15 cellular contexts compared by ENCODE assay signal in the genomic region with DNA sequence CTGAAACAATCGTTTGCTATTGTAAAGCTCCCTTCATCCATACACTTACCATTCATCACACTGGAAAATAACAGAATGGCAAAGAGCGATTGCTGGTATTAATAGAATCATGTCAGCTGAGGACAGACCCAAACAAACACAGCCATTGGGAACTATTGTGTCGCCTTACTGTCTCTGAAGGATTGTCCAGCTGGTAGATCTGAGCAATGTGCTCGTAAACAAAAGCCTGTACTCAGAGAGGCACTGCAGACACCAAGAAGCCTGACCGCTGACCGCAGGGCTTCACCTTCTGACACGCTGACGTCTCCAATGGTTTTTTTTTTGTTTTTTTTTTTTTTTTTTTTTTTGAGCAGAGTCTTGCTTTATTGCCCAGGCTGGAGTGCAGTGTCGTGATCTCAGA.
DNase-seq lines count a peak whose midpoint lies in the region; ATAC-seq and TF ChIP-seq lines count a peak whose summit lies in the region.
"Had no signal": no experiment of that assay in that cellular context is flagged by ENCODE, and none has a peak within 500 bp of the region (broad histone marks: within the 10 kb centered on the region; RNA-seq: fewer than 3 reads in every experiment).

No MANE protein-coding gene starts in this region.

- H3K27me3 ChIP-seq in dorsolateral prefrontal cortex (no peaks in the 10 kb centered on the region), H9 (ENCODE audit: insufficient read depth, low read length) (no peaks in the 10 kb centered on the region)

- no CpG with 5 or more reads among the region's 9 CpGs for WGBS in H9 (ENCODE audit: extremely low coverage, insufficient read length, low lambda C conversion rate)

- TF ChIP-seq CTCF in dorsolateral prefrontal cortex (IDR thresholded peaks at IDR 0.05 in 54 of 56, conservative IDR thresholded peaks at IDR 0.05 in 2 of 56; ENCODE audit: low read depth in 1 of 56, partially characterized antibody in 56 of 56), result peak in 3 of 56 donors; percentile 14 to 42 (median 31)
- TF ChIP-seq CTCF in H9 (conservative IDR thresholded peaks at IDR 0.05), result no peak

- H3K4me2 ChIP-seq in H9 (ENCODE audit: insufficient read depth, insufficient read length, low read length), result no peak overlapping the region

- no peaks in the 10 kb centered on the region for H3K79me2 ChIP-seq in H9 (ENCODE audit: insufficient read depth, low read length)

- H3K56ac ChIP-seq in H9 (ENCODE audit: insufficient read length, low read depth, low read length), result no peak overlapping the region

- peaks cover 13 to 15% of the 10 kb centered on the region in 2 experiments for H3K4me1 Mint-ChIP-seq in H9
- H3K4me1 Mint-ChIP-seq: activated CD8-positive, alpha-beta memory T cell treated with anti-CD3 and anti-CD28 coated beads, Interleukin-2, amount 10 ng/mL, durations not matched to agents 7 days and 5 days; natural killer cell had no signal

- no peak overlapping the region for H2BK20ac ChIP-seq in H9 (ENCODE audit: low read depth, low read length, poor library complexity, severe bottlenecking)

- H3K9me3 Mint-ChIP-seq in H9, result peaks cover 2 to 3% of the 10 kb centered on the region in 2 experiments; a peak in 3 of 5 replicates
- H3K9me3 Mint-ChIP-seq: natural killer cell had no signal

- H3K23ac ChIP-seq in H9 (ENCODE audit: insufficient read length, low read depth, low read length), result no peak overlapping the region

- DNase-seq in G401 (ENCODE audit: low spot score) (peak; percentile 52), NCI-H774 (lab: John Stamatoyannopoulos, UW) (peak; percentile 87), dorsolateral prefrontal cortex (peak in 8 of 10 donors; percentile 36 to 81 (median 58)), nucleus accumbens (lab: John Stamatoyannopoulos, UW) (peak in 42 of 56 donors; percentile 6 to 86 (median 52)), mesenteric fat pad (ENCODE audit: low spot score) (no peak), H9 (no peak), retina (no peak)
- DNase-seq: activated CD8-positive, alpha-beta memory T cell treated with anti-CD3 and anti-CD28 coated beads, Interleukin-2, amount 10 ng/mL, durations not matched to agents 7 days and 5 days; activated gamma-delta T cell treated with Interleukin-2 at 50 U/mL for 16 hours; AML-193; natural killer cell; NCI-H2029; NCI-H526 treated with DMSO at 0.1 percent for 48 hours had no signal

- no peaks in the 10 kb centered on the region; the same call in 1 of the 2 replicates for H3K4me1 ChIP-seq in H9 (ENCODE audit: insufficient read depth, low read length)

- H3K79me1 ChIP-seq in H9 (ENCODE audit: insufficient read depth, low read depth, low read length, poor library complexity, severe bottlenecking), result no peaks in the 10 kb centered on the region

- no peak overlapping the region for H2AFZ ChIP-seq in H9 (ENCODE audit: low read length)

- H4K20me1 ChIP-seq in H9 (ENCODE audit: control insufficient read depth, insufficient read depth, insufficient read length), result no peaks in the 10 kb centered on the region

- peaks cover 0 to 6% (median 1%) of the 10 kb centered on the region in 3 experiments; a peak in 3 of 7 replicates for H3K36me3 Mint-ChIP-seq in H9 (ENCODE audit: insufficient read depth in 1 of 3, low read depth in 3 of 3)
- H3K36me3 Mint-ChIP-seq: activated CD8-positive, alpha-beta memory T cell treated with anti-CD3 and anti-CD28 coated beads, Interleukin-2, amount 10 ng/mL, durations not matched to agents 7 days and 5 days; natural killer cell had no signal

- H2BK15ac ChIP-seq in H9 (ENCODE audit: low read depth, low read length), result no peak overlapping the region

- no peak overlapping the region for H3K18ac ChIP-seq in H9 (ENCODE audit: insufficient read length, low read depth, low read length)

- in situ Hi-C loops in G401 (cut with HindIII; ENCODE audit: low sequenced_read_pairs), result no loop called here

- H3K9ac ChIP-seq in H9 (ENCODE audit: extremely low read depth, insufficient read length, low read length), result no peak overlapping the region

- no peak overlapping the region for H2BK12ac ChIP-seq in H9 (ENCODE audit: insufficient read length, low read depth, low read length)

- no peak overlapping the region for H2AK5ac ChIP-seq in H9 (ENCODE audit: insufficient read length, low read length)

- peak overlapping the region in 3 of 59 donors; percentile 6 to 17 (median 7) for H3K4me3 ChIP-seq in dorsolateral prefrontal cortex
- H3K4me3 ChIP-seq: suprapubic skin had no signal

- intact Hi-C loops in dorsolateral prefrontal cortex (cut with DNase I), result loop anchor here (2.0 to 5.0 kb wide), 2 partner anchors 97 to 694 kb away; no protein-coding TSS in a partner anchor

- H2BK120ac ChIP-seq in H9 (ENCODE audit: low read depth, low read length, poor library complexity, severe bottlenecking), result no peak overlapping the region

- no peak overlapping the region for H3K27ac Mint-ChIP-seq in H9
- H3K27ac Mint-ChIP-seq: activated CD8-positive, alpha-beta memory T cell treated with anti-CD3 and anti-CD28 coated beads, Interleukin-2, amount 10 ng/mL, durations not matched to agents 7 days and 5 days; natural killer cell had no signal

- H3K9me3 ChIP-seq in H9 (ENCODE audit: control insufficient read depth, low read depth, low read length), result no peaks in the 10 kb centered on the region
- H3K9me3 ChIP-seq: suprapubic skin had no signal

- no peak overlapping the region for H4K5ac ChIP-seq in H9 (ENCODE audit: insufficient read length, low read depth, low read length)

- no peak overlapping the region for H3K4me3 Mint-ChIP-seq in H9
- H3K4me3 Mint-ChIP-seq: activated CD8-positive, alpha-beta memory T cell treated with anti-CD3 and anti-CD28 coated beads, Interleukin-2, amount 10 ng/mL, durations not matched to agents 7 days and 5 days; natural killer cell had no signal

- H3K23me2 ChIP-seq in H9 (ENCODE audit: insufficient read length, low read depth, low read length, poor library complexity, severe bottlenecking), result no peaks in the 10 kb centered on the region

- no peak overlapping the region for H4K8ac ChIP-seq in H9 (replicated peaks; ENCODE audit: insufficient read length, low read depth, low read length)

- no peak overlapping the region for H3T11ph ChIP-seq in H9 (ENCODE audit: low read length)

- no peak overlapping the region for H3K14ac ChIP-seq in H9 (ENCODE audit: insufficient read depth, low read length)

- no peak overlapping the region for H3K4ac ChIP-seq in H9 (ENCODE audit: low read depth, low read length)

- H4K91ac ChIP-seq in H9 (ENCODE audit: insufficient read length, low read depth, low read length), result no peak overlapping the region

- H3K27ac ChIP-seq in dorsolateral prefrontal cortex (peak overlapping the region in 58 of 59 donors; percentile 40 to 97 (median 86)), H9 (ENCODE audit: insufficient read length, low read depth, low read length) (no peak overlapping the region)
- H3K27ac ChIP-seq: suprapubic skin had no signal

- no peak for ATAC-seq in GM19351 (IDR thresholded peaks at IDR 0.05; ENCODE audit: unreplicated experiment)
- ATAC-seq: activated CD8-positive, alpha-beta memory T cell treated with anti-CD3 and anti-CD28 coated beads, Interleukin-2, amount 10 ng/mL, durations not matched to agents 7 days and 5 days; natural killer cell had no signal

- peaks cover 3% of the 10 kb centered on the region; the same call in 1 of the 2 replicates for H3K27me3 Mint-ChIP-seq in H9 (ENCODE audit: low read depth)

- H2BK5ac ChIP-seq in H9 (ENCODE audit: insufficient read length, low read length), result no peak overlapping the region

Comparison
In these comparisons a context has a peak if more than half of its experiments do, and no peak if none do; other contexts are left out.
1. DNase-seq: peak in G401 (single experiment), NCI-H774 (single experiment), dorsolateral prefrontal cortex (8 of 10) and nucleus accumbens (42 of 56); none in mesenteric fat pad (single experiment), H9 (single experiment) and retina (single experiment).